In the genomic region with DNA sequence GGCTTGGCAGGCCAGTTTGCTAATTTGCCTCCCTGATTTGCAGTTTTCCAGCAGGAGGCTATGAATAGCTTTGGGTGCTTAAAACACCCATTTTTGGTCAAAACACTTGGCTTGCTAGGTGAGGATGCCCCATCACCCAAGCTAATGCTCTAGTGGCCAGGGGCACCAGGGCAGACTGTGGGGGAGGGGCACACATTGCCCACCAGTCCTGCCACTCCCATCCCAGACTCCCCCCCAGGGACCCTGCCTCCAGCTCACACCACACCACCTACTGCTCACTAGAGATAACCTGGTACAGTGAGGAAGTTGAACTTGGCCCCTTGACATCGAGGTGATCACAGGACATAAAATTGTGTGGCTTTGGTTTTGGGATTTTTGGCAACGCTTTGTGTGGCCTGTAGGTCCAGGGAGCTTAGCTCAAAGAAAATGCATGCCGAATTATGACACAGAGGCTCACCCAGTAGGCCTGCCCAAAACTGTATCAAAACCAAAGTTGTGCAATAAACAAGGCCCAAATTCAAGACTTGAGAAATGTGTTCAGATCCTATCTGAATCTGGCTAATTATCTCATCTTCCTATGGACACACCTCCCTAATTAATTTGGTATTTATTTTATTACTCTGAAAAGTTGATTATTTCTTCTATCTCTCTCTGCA, we compare ENCODE assay signal across 1 cellular context.
TF ChIP-seq lines count a peak whose summit lies in the region.

No MANE protein-coding gene starts in this region.

TF ChIP-seq in H1, 55 proteins besides CTCF, POLR2A, EP300 and RAD21:
- TF ChIP-seq RNF2 (IDR thresholded peaks at IDR 0.05; ENCODE audit: borderline replicate concordance, low read depth, low read length, missing control alignments, poor library complexity, severe bottlenecking) = no peak
